9 cellular contexts compared by ENCODE assay signal in genomic region chr3:185822221-185822956, GRCh38. TPM values are rescaled to one million over a fixed set of nuclear protein-coding genes. Genes with fewer than 3 reads are reported as not detected.
DNase-seq lines count a peak whose midpoint lies in the region; TF ChIP-seq lines count a peak whose summit lies in the region.
"Had no signal": no experiment of that assay in that cellular context is flagged by ENCODE, and none has a peak within 500 bp of the region (broad histone marks: within the 10 kb centered on the region; RNA-seq: fewer than 3 reads in every experiment).

No MANE protein-coding gene starts in this region.

- DNase-seq in AG10803 (ENCODE audit: low read depth) (peak; percentile 76), KG1 (lab: John Stamatoyannopoulos, UW) (peak; percentile 22), chondrocyte (ENCODE audit: low spot score) (no peak), NCI-H345 (lab: John Stamatoyannopoulos, UW) (no peak), NCI-H1417 (lab: John Stamatoyannopoulos, UW) (no peak)
- DNase-seq in stimulated activated CD4-positive, alpha-beta T cell treated with anti-CD3 and anti-CD28 coated beads, Interleukin-4, amount 100 ng/mL, for 4 hours: no peak
- DNase-seq in activated naive CD4-positive, alpha-beta T cell treated with Interleukin-2 at 50 U/mL for 16 hours: no peak
- DNase-seq: NCI-H1436 treated with DMSO at 0.1 percent for 48 hours had no signal

- H3K27ac ChIP-seq in mesodermal cell (ENCODE audit: low read depth, low read length, severe bottlenecking): peak overlapping the region; percentile 96

- peaks cover 8% of the 10 kb centered on the region for H3K4me1 ChIP-seq in mesodermal cell (ENCODE audit: control insufficient read depth, insufficient read depth, low read length, poor library complexity, severe bottlenecking)

- H3K27me3 Mint-ChIP-seq in chondrocyte (ENCODE audit: low read depth): no peaks in the 10 kb centered on the region

- no peaks in the 10 kb centered on the region for H3K36me3 Mint-ChIP-seq in chondrocyte (ENCODE audit: low read depth)

- H3K4me3 ChIP-seq in AG10803 (ENCODE audit: low read length) (peak overlapping the region; percentile 89), mesodermal cell (ENCODE audit: extremely low read depth, insufficient read depth, low read length, poor library complexity, severe bottlenecking) (peak overlapping the region; percentile 75)

- H3K4me1 Mint-ChIP-seq in chondrocyte (ENCODE audit: low read depth): peaks cover 59% of the 10 kb centered on the region

- H3K4me3 Mint-ChIP-seq in chondrocyte (ENCODE audit: unreplicated experiment): peak overlapping the region; percentile 94

- H3K36me3 ChIP-seq in mesodermal cell (ENCODE audit: control insufficient read depth, insufficient read depth, low read length): peaks cover 3% of the 10 kb centered on the region

- H3K9me3 ChIP-seq in mesodermal cell (ENCODE audit: control insufficient read depth, low read length): peaks cover 3% of the 10 kb centered on the region

- WGBS in mesodermal cell (ENCODE audit: insufficient coverage in 2 of 2), 2 experiments: 9 to 20% methylated on average over 1 to 3 of the region's 9 CpGs

- H3K27ac Mint-ChIP-seq in chondrocyte (ENCODE audit: unreplicated experiment): peak overlapping the region; percentile 99

- H3K9me3 Mint-ChIP-seq in chondrocyte (ENCODE audit: low read depth): no peaks in the 10 kb centered on the region

- TF ChIP-seq CTCF in AG10803 (conservative IDR thresholded peaks at IDR 0.05; ENCODE audit: low read length) (no peak), chondrocyte (IDR thresholded peaks at IDR 0.05) (no peak)

RNA-seq across cellular contexts. Expression of gene IGF2BP2, which starts 2.5 kb away (rescaled TPM):
- 60.8 to 68.8 TPM (median 62.1 TPM) in 3 replicates for total RNA-seq in chondrocyte
- 171 TPM for polyA plus RNA-seq in mesodermal cell (2013, experiment 1 of 2)
- polyA plus RNA-seq in mesodermal cell (2013, experiment 2 of 2): 157 TPM

Comparison
In these comparisons a context has a peak if more than half of its experiments do, and no peak if none do; other contexts are left out.
1. DNase-seq: peak in AG10803 (single experiment) and KG1 (single experiment); none in chondrocyte (single experiment), NCI-H345 (single experiment), NCI-H1417 (0 of 3), stimulated activated CD4-positive, alpha-beta T cell treated with anti-CD3 and anti-CD28 coated beads, Interleukin-4, amount 100 ng/mL, for 4 hours (0 of 2) and activated naive CD4-positive, alpha-beta T cell treated with Interleukin-2 at 50 U/mL for 16 hours (single experiment).